Comparison of ENCODE assay signal across 8 cellular contexts in genomic region chr2:175036582-175037018, GRCh38. TPM values are rescaled to one million over a fixed set of nuclear protein-coding genes. Genes with fewer than 3 reads are reported as not detected.
A peak's percentile ranks its signal among the peaks of the same experiment; 100 is the strongest.
DNase-seq lines count a peak whose midpoint lies in the region; ATAC-seq, FAIRE-seq and TF ChIP-seq lines count a peak whose summit lies in the region.

No MANE protein-coding gene starts in this region.

- no peaks in the 10 kb centered on the region for H3K27me3 ChIP-seq in BE2C
- H3K27me3 ChIP-seq in adrenal gland: no peaks in the 10 kb centered on the region

- FAIRE-seq in GM18507 (lab: Jason Lieb, UNC): peak; percentile 69

- 60 to 64% (median 62%) methylated on average over 5 of the region's 5 CpGs for WGBS in adrenal gland, 4 donors

- H3K4me1 ChIP-seq in BE2C (no peaks in the 10 kb centered on the region), adrenal gland (replicated peaks in 1 of 2) (no peaks in the 10 kb centered on the region)

- peak; percentile 94 for ATAC-seq in left lobe of liver
- ATAC-seq in HG02938 (IDR thresholded peaks at IDR 0.05; ENCODE audit: unreplicated experiment): no peak
- ATAC-seq in HG02642 (IDR thresholded peaks at IDR 0.05; ENCODE audit: poor library complexity, unreplicated experiment): no peak

- no peak for TF ChIP-seq POLR2A in adrenal gland (IDR thresholded peaks at IDR 0.05)

- intact Hi-C loops in adrenal gland (cut with DNase I): loop anchor here in 1 of 2 donors (10.0 kb wide), 1 partner anchor 248 kb away; no protein-coding TSS in a partner anchor

- H3K36me3 ChIP-seq in BE2C (no peaks in the 10 kb centered on the region), adrenal gland (replicated peaks in 1 of 2) (no peaks in the 10 kb centered on the region)

- peak; percentile 21; the same call in 1 of the 2 replicates for TF ChIP-seq CTCF in BE2C (IDR thresholded peaks at IDR 0.05; ENCODE audit: low read depth, low read length)
- peak; percentile 40 to 67 (median 56) for TF ChIP-seq CTCF in adrenal gland (IDR thresholded peaks at IDR 0.05)

- H3K27ac ChIP-seq in adrenal gland: no peak overlapping the region

- DNase-seq in BE2C (no peak), GM18507 (ENCODE audit: extremely low spot score, insufficient read length, low read depth) (no peak), NCI-H2029 (lab: John Stamatoyannopoulos, UW) (peak; percentile 10), adrenal gland (no peak), left lobe of liver (ENCODE audit: low spot score) (no peak), ureter (ENCODE audit: low spot score) (no peak)

- H3K9me3 ChIP-seq in BE2C (no peaks in the 10 kb centered on the region), adrenal gland (replicated peaks in 1 of 3) (no peaks in the 10 kb centered on the region)

- H3K4me3 ChIP-seq in BE2C (ENCODE audit: low read depth, low read length) (no peak overlapping the region), adrenal gland (no peak overlapping the region)

RNA-seq across cellular contexts. Expression of gene CHN1, which starts 31.4 kb away (rescaled TPM):
- polyA plus RNA-seq in BE2C (2012; ENCODE audit: insufficient read depth, insufficient read length, low read depth): 49.5 TPM
- total RNA-seq in adrenal gland (10 to 100 TPM; 17.7 to 32.4 (median 21.8) TPM), left lobe of liver (1.6 TPM), ureter (13.4 TPM)
- polyA plus RNA-seq in adrenal gland: 10 to 100 TPM in 2 of 3 donors, 1 to 10 TPM in 1; 7.6 to 34.2 (median 11.9) TPM
